Comparison of ENCODE assay signal across 32 cellular contexts in the genomic region with DNA sequence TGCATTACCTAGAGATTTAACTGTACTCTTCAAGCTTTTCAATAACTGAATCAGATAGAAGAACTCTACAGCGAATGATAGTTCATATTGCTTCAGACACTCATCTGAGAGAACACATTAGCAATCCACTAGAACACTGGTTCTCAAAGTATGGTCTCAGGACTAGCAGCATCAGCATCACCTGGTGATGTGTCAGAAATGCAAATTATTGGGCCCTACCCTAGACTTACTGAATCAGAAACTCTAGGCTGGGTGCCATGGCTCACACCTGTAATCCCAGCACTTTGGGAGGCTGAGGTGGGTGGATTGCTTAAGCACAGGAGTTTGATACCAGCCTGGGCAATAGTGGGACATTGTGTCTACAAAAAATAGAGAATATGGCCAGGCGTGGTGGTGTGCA. TPM values are rescaled to one million over a fixed set of nuclear protein-coding genes. Genes with fewer than 3 reads are reported as not detected.
"Had no signal": no experiment of that assay in that cellular context is flagged by ENCODE, and none has a peak within 500 bp of the region (broad histone marks: within the 10 kb centered on the region; RNA-seq: fewer than 3 reads in every experiment).

No MANE protein-coding gene starts in this region.

- H3K27ac Mint-ChIP-seq: activated CD4-positive, alpha-beta T cell treated with anti-CD3 and anti-CD28 coated beads, Interleukin-2, amount 10 ng/mL, durations not matched to agents 24 days and 14 days; activated CD8-positive, alpha-beta memory T cell treated with anti-CD3 and anti-CD28 coated beads, Interleukin-2, amount 10 ng/mL, durations not matched to agents 7 days and 5 days; activated CD8-positive, alpha-beta T cell treated with anti-CD3 and anti-CD28 coated beads, Interleukin-2, amount 10 ng/mL, durations not matched to agents 7 days and 5 days; activated naive CD4-positive, alpha-beta T cell treated with anti-CD3 and anti-CD28 coated beads, Interleukin-2, amount 10 ng/mL, durations not matched to agents 7 days and 5 days; activated naive CD8-positive, alpha-beta T cell treated with anti-CD3 and anti-CD28 coated beads, Interleukin-2, amount 50 U/mL, for 24 hours; dendritic cell treated with granulocyte-macrophage colony-stimulating factor and Interleukin-4, amounts not matched to agents 40 ng/mL and 50 ng/mL, for 4 days; endodermal cell; mesothelial cell of epicardium; stimulated activated memory B cell treated with anti-CD40 and anti-IgM and Interleukin-4, amounts not matched to agents 10 μg/mL and 1 μg/mL and 100 μg/mL, for 72 hours; T-helper 1 cell treated with Interleukin-12 subunit alpha and Interleukin-12 subunit beta and Interleukin-4 antibody, amounts not matched to agents 30 μg/mL and 1 μg/mL, for 36 hours had no signal

- H3K36me3 Mint-ChIP-seq: mesothelial cell of epicardium had no signal

- DNase-seq: activated CD4-positive, alpha-beta T cell treated with anti-CD3 and anti-CD28 coated beads, Interleukin-2, amount 10 ng/mL, durations not matched to agents 24 days and 14 days; activated CD8-positive, alpha-beta memory T cell treated with anti-CD3 and anti-CD28 coated beads, Interleukin-2, amount 10 ng/mL, durations not matched to agents 7 days and 5 days; activated CD8-positive, alpha-beta T cell treated with anti-CD3 and anti-CD28 coated beads, Interleukin-2, amount 10 ng/mL, durations not matched to agents 7 days and 5 days; activated gamma-delta T cell; activated naive CD4-positive, alpha-beta T cell treated with anti-CD3 and anti-CD28 coated beads, Interleukin-2, amount 10 ng/mL, durations not matched to agents 7 days and 5 days; activated naive CD8-positive, alpha-beta T cell treated with anti-CD3 and anti-CD28 coated beads, Interleukin-2, amount 50 U/mL, for 24 hours; amygdala; gastrocnemius medialis; glutamatergic neuron; left colon; naive B cell; nucleus accumbens; stimulated activated CD4-positive, alpha-beta T cell treated with anti-CD3 and anti-CD28 coated beads, Interleukin-1b, Interleukin-23, amount 100 ng/mL, for 48 hours; stimulated activated CD4-positive, alpha-beta T cell treated with anti-CD3 and anti-CD28 coated beads, Interleukin-4, amount 100 ng/mL, for 4 hours; stimulated activated CD8-positive, alpha-beta memory T cell treated with anti-CD3 and anti-CD28 coated beads, Interleukin-4, amount 100 ng/mL, for 48 hours; stomach; T-helper 9 cell; tibial artery; upper lobe of right lung; WERI-Rb-1 had no signal

- FAIRE-seq: keratinocyte had no signal

- H3K27me3 Mint-ChIP-seq: activated CD4-positive, alpha-beta T cell treated with anti-CD3 and anti-CD28 coated beads, Interleukin-2, amount 10 ng/mL, durations not matched to agents 24 days and 14 days; activated CD8-positive, alpha-beta memory T cell treated with anti-CD3 and anti-CD28 coated beads, Interleukin-2, amount 10 ng/mL, durations not matched to agents 7 days and 5 days; activated naive CD4-positive, alpha-beta T cell treated with anti-CD3 and anti-CD28 coated beads, Interleukin-2, amount 10 ng/mL, durations not matched to agents 7 days and 5 days; activated naive CD8-positive, alpha-beta T cell treated with anti-CD3 and anti-CD28 coated beads, Interleukin-2, amount 50 U/mL, for 24 hours; central memory CD8-positive, alpha-beta T cell; dendritic cell treated with granulocyte-macrophage colony-stimulating factor and Interleukin-4, amounts not matched to agents 40 ng/mL and 50 ng/mL, for 4 days; naive B cell; stimulated activated memory B cell treated with anti-CD40 and anti-IgM and Interleukin-4, amounts not matched to agents 10 μg/mL and 1 μg/mL and 100 μg/mL, for 72 hours had no signal

- H3K27me3 ChIP-seq: gastrocnemius medialis, right atrium auricular region, stomach, tibial artery, upper lobe of right lung had no signal

- ATAC-seq: activated CD4-positive, CD25-positive, alpha-beta regulatory T cell treated with anti-CD3 and anti-CD28 coated beads, Interleukin-2, amount 50 U/mL, for 24 hours; activated CD8-positive, alpha-beta memory T cell treated with anti-CD3 and anti-CD28 coated beads, Interleukin-2, amount 10 ng/mL, durations not matched to agents 7 days and 5 days; activated CD8-positive, alpha-beta T cell treated with anti-CD3 and anti-CD28 coated beads, Interleukin-2, amount 10 ng/mL, durations not matched to agents 7 days and 5 days; activated naive CD8-positive, alpha-beta T cell treated with anti-CD3 and anti-CD28 coated beads, Interleukin-2, amount 50 U/mL, for 24 hours; gastrocnemius medialis; left colon; stimulated activated memory B cell treated with anti-CD40 and anti-IgM and Interleukin-4, amounts not matched to agents 10 μg/mL and 1 μg/mL and 100 μg/mL, for 72 hours; upper lobe of right lung had no signal

- H3K36me3 ChIP-seq: tibial artery had no signal

- H3K4me3 ChIP-seq: gastrocnemius medialis, right atrium auricular region, smooth muscle cell, stomach, tibial artery, upper lobe of right lung had no signal

- H3K4me3 Mint-ChIP-seq: activated CD4-positive, alpha-beta T cell treated with anti-CD3 and anti-CD28 coated beads, Interleukin-2, amount 10 ng/mL, durations not matched to agents 24 days and 14 days; activated CD8-positive, alpha-beta memory T cell treated with anti-CD3 and anti-CD28 coated beads, Interleukin-2, amount 10 ng/mL, durations not matched to agents 7 days and 5 days; activated CD8-positive, alpha-beta T cell treated with anti-CD3 and anti-CD28 coated beads, Interleukin-2, amount 10 ng/mL, durations not matched to agents 7 days and 5 days; activated naive CD4-positive, alpha-beta T cell treated with anti-CD3 and anti-CD28 coated beads, Interleukin-2, amount 10 ng/mL, durations not matched to agents 7 days and 5 days; activated naive CD8-positive, alpha-beta T cell treated with anti-CD3 and anti-CD28 coated beads, Interleukin-2, amount 50 U/mL, for 24 hours; central memory CD8-positive, alpha-beta T cell; dendritic cell treated with granulocyte-macrophage colony-stimulating factor and Interleukin-4, amounts not matched to agents 40 ng/mL and 50 ng/mL, for 4 days; endodermal cell; mesothelial cell of epicardium; naive B cell; neural crest cell; stimulated activated memory B cell treated with anti-CD40 and anti-IgM and Interleukin-4, amounts not matched to agents 10 μg/mL and 1 μg/mL and 100 μg/mL, for 72 hours; T-helper 1 cell treated with Interleukin-12 subunit alpha and Interleukin-12 subunit beta and Interleukin-4 antibody, amounts not matched to agents 30 μg/mL and 1 μg/mL, for 36 hours had no signal

- H3K9me3 Mint-ChIP-seq: activated CD4-positive, alpha-beta T cell treated with anti-CD3 and anti-CD28 coated beads, Interleukin-2, amount 10 ng/mL, durations not matched to agents 24 days and 14 days; activated naive CD4-positive, alpha-beta T cell treated with anti-CD3 and anti-CD28 coated beads, Interleukin-2, amount 10 ng/mL, durations not matched to agents 7 days and 5 days; activated naive CD8-positive, alpha-beta T cell treated with anti-CD3 and anti-CD28 coated beads, Interleukin-2, amount 50 U/mL, for 24 hours; central memory CD8-positive, alpha-beta T cell; dendritic cell treated with granulocyte-macrophage colony-stimulating factor and Interleukin-4, amounts not matched to agents 40 ng/mL and 50 ng/mL, for 4 days; mesothelial cell of epicardium; T-helper 1 cell treated with Interleukin-12 subunit alpha and Interleukin-12 subunit beta and Interleukin-4 antibody, amounts not matched to agents 30 μg/mL and 1 μg/mL, for 36 hours had no signal

- H3K4me1 Mint-ChIP-seq: naive B cell; stimulated activated memory B cell treated with anti-CD40 and anti-IgM and Interleukin-4, amounts not matched to agents 10 μg/mL and 1 μg/mL and 100 μg/mL, for 72 hours had no signal

RNA-seq across cellular contexts. Expression of a gene that starts 24.9 kb away (rescaled TPM):
- total RNA-seq: activated CD4-positive, alpha-beta T cell treated with anti-CD3 and anti-CD28 coated beads, Interleukin-2, amount 10 ng/mL, durations not matched to agents 24 days and 14 days; activated CD8-positive, alpha-beta memory T cell treated with anti-CD3 and anti-CD28 coated beads, Interleukin-2, amount 10 ng/mL, durations not matched to agents 7 days and 5 days; activated CD8-positive, alpha-beta T cell treated with anti-CD3 and anti-CD28 coated beads, Interleukin-2, amount 10 ng/mL, durations not matched to agents 7 days and 5 days; gastrocnemius medialis; neural crest cell; pulmonary artery endothelial cell had no signal
